Comparison of ENCODE assay signal across 10 cellular contexts in the genomic region with DNA sequence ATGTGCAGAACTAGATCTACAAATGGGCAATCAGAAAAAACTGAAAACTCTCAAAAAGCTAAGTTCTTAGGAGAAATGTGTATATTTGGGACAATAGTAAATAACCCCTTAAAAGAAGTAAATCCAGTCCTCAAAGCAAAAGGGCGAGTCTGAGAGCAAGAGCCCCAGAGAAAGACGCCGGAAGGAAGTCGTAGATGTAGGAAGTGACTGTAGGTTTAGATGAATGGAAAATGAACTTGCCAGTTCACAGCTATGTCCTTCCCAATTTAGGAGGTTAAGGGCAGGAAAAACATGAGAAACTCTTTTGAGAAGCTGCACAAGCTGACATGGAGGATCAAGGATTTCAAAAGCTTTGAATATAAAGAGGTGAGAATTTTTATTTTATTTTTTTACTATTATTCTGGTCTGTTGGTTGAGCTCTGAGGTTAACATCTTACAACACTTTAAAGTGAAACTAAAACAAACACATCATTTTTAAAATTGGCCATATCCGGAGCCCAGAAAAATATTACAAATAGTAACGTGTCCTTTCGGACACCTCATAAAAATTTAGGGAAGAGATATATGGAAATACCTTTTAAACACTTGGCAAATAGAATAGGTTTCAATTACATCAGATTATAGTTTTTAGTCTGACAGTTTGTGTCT.
DNase-seq lines count a peak whose midpoint lies in the region; ATAC-seq and TF ChIP-seq lines count a peak whose summit lies in the region.
"Had no signal": no experiment of that assay in that cellular context is flagged by ENCODE, and none has a peak within 500 bp of the region (broad histone marks: within the 10 kb centered on the region; RNA-seq: fewer than 3 reads in every experiment).

No MANE protein-coding gene starts in this region.

- CTCF ChIA-PET in T-cell (lab: Charles Lee): no interaction called here

- no peaks in the 10 kb centered on the region for H3K23me2 ChIP-seq in H9 (ENCODE audit: insufficient read length, low read depth, low read length, poor library complexity, severe bottlenecking)

- H4K5ac ChIP-seq in H9 (ENCODE audit: insufficient read length, low read depth, low read length): no peak overlapping the region

- no peaks in the 10 kb centered on the region for H3K79me2 ChIP-seq in H9 (ENCODE audit: insufficient read depth, low read length)

- H2BK120ac ChIP-seq in H9 (ENCODE audit: low read depth, low read length, poor library complexity, severe bottlenecking): no peak overlapping the region

- H3K79me1 ChIP-seq in H9 (ENCODE audit: insufficient read depth, low read depth, low read length, poor library complexity, severe bottlenecking): no peaks in the 10 kb centered on the region

- H4K8ac ChIP-seq in H9 (replicated peaks; ENCODE audit: insufficient read length, low read depth, low read length): no peak overlapping the region

- no peak for TF ChIP-seq CTCF in H9 (conservative IDR thresholded peaks at IDR 0.05)
- TF ChIP-seq CTCF in body of pancreas (IDR thresholded peaks at IDR 0.05): no peak
- no peak for TF ChIP-seq CTCF in right atrium auricular region (IDR thresholded peaks at IDR 0.05)

- H3K27me3 Mint-ChIP-seq in T-cell: no peaks in the 10 kb centered on the region
- no peaks in the 10 kb centered on the region for H3K27me3 Mint-ChIP-seq in stimulated activated naive B cell treated with anti-CD40 and anti-IgM and Interleukin-4, amounts not matched to agents 10 μg/mL and 1 μg/mL and 100 μg/mL, for 72 hours
- peaks cover 3% of the 10 kb centered on the region; the same call in 1 of the 2 replicates for H3K27me3 Mint-ChIP-seq in H9 (ENCODE audit: low read depth)

- no peak overlapping the region for H4K91ac ChIP-seq in H9 (ENCODE audit: insufficient read length, low read depth, low read length)

- H3K9me3 Mint-ChIP-seq in T-cell (peaks cover 0 to 3% (median 3%) of the 10 kb centered on the region in 3 donors), H9 (peaks cover 26 to 54% of the 10 kb centered on the region in 2 experiments)
- peaks cover 0 to 2% of the 10 kb centered on the region in 2 donors for H3K9me3 Mint-ChIP-seq in stimulated activated naive B cell treated with anti-CD40 and anti-IgM and Interleukin-4, amounts not matched to agents 10 μg/mL and 1 μg/mL and 100 μg/mL, for 72 hours

- no peak overlapping the region for H2BK5ac ChIP-seq in H9 (ENCODE audit: insufficient read length, low read length)

- H3K4me1 ChIP-seq in H9 (ENCODE audit: insufficient read depth, low read length) (no peaks in the 10 kb centered on the region), body of pancreas (no peaks in the 10 kb centered on the region), right atrium auricular region (no peaks in the 10 kb centered on the region)

- no peak overlapping the region for H3T11ph ChIP-seq in H9 (ENCODE audit: low read length)

- no CpG with 5 or more reads among the region's 7 CpGs for WGBS in H9 (ENCODE audit: extremely low coverage, insufficient read length, low lambda C conversion rate)
- WGBS in body of pancreas, 2 donors: 54 to 75% methylated on average over 7 of the region's 7 CpGs

- peak; percentile 8 for DNase-seq in activated CD8-positive, alpha-beta memory T cell treated with anti-CD3 and anti-CD28 coated beads, Interleukin-2, amount 50 U/mL, for 1 hour (ENCODE audit: extremely low read depth)
- no peak for DNase-seq in activated CD8-positive, alpha-beta memory T cell treated with anti-CD3 and anti-CD28 coated beads for 24 hours
- peak in 7 of 34 experiments; percentile 0 to 6 (median 5) for DNase-seq in T-cell
- DNase-seq in stimulated activated naive B cell treated with anti-CD40 and anti-IgM and Interleukin-4, amounts not matched to agents 10 μg/mL and 1 μg/mL and 100 μg/mL, for 72 hours: no peak
- DNase-seq in H9: no peak
- DNase-seq in body of pancreas: no peak
- DNase-seq in right atrium auricular region (ENCODE audit: low spot score): no peak
- DNase-seq: C1 segment of cervical spinal cord, NCI-H146 had no signal

- intact Hi-C loops in body of pancreas (cut with DNase I): no loop called here

- H4K20me1 ChIP-seq in H9 (ENCODE audit: control insufficient read depth, insufficient read depth, insufficient read length): no peaks in the 10 kb centered on the region

- H3K4me3 ChIP-seq in body of pancreas (no peak overlapping the region), right atrium auricular region (no peak overlapping the region)

- peak; percentile 89 for ATAC-seq in HG02938 (IDR thresholded peaks at IDR 0.05; ENCODE audit: unreplicated experiment)
- peak in 2 of 4 experiments; percentile 64 to 69 for ATAC-seq in T-cell (replicated peaks in 1 of 4)
- peak; percentile 88 to 90 for ATAC-seq in stimulated activated naive B cell treated with anti-CD40 and anti-IgM and Interleukin-4, amounts not matched to agents 10 μg/mL and 1 μg/mL and 100 μg/mL, for 72 hours (replicated peaks)
- ATAC-seq in body of pancreas: no peak

- no peak overlapping the region for H2BK12ac ChIP-seq in H9 (ENCODE audit: insufficient read length, low read depth, low read length)

- no peak overlapping the region for H3K56ac ChIP-seq in H9 (ENCODE audit: insufficient read length, low read depth, low read length)

- H2AK5ac ChIP-seq in H9 (ENCODE audit: insufficient read length, low read length): no peak overlapping the region

- H3K36me3 Mint-ChIP-seq in T-cell (no peaks in the 10 kb centered on the region), H9 (ENCODE audit: insufficient read depth in 1 of 3, low read depth in 3 of 3) (peaks cover 0 to 14% (median 1%) of the 10 kb centered on the region in 3 experiments; a peak in 4 of 7 replicates)
- H3K36me3 Mint-ChIP-seq in stimulated activated naive B cell treated with anti-CD40 and anti-IgM and Interleukin-4, amounts not matched to agents 10 μg/mL and 1 μg/mL and 100 μg/mL, for 72 hours: peaks cover 0 to 2% of the 10 kb centered on the region in 2 donors

- no peak overlapping the region for H3K4me2 ChIP-seq in H9 (ENCODE audit: insufficient read depth, insufficient read length, low read length)

- POLR2A ChIA-PET in T-cell (lab: Charles Lee): no interaction called here

- H3K14ac ChIP-seq in H9 (ENCODE audit: insufficient read depth, low read length): no peak overlapping the region

- H3K23ac ChIP-seq in H9 (ENCODE audit: insufficient read length, low read depth, low read length): no peak overlapping the region

- peak overlapping the region; percentile 41 to 87 for H3K27ac Mint-ChIP-seq in T-cell
- peak overlapping the region; percentile 94 for H3K27ac Mint-ChIP-seq in stimulated activated naive B cell treated with anti-CD40 and anti-IgM and Interleukin-4, amounts not matched to agents 10 μg/mL and 1 μg/mL and 100 μg/mL, for 72 hours
- H3K27ac Mint-ChIP-seq in H9: no peak overlapping the region

- no peak overlapping the region for H3K18ac ChIP-seq in H9 (ENCODE audit: insufficient read length, low read depth, low read length)

- TF ChIP-seq POLR2A in body of pancreas (IDR thresholded peaks at IDR 0.05): no peak

- no peak overlapping the region for H2BK20ac ChIP-seq in H9 (ENCODE audit: low read depth, low read length, poor library complexity, severe bottlenecking)

- no peak overlapping the region for H2BK15ac ChIP-seq in H9 (ENCODE audit: low read depth, low read length)

- H2AFZ ChIP-seq in H9 (ENCODE audit: low read length): no peak overlapping the region

- no peak overlapping the region for H3K9ac ChIP-seq in H9 (ENCODE audit: extremely low read depth, insufficient read length, low read length)

- H3K27me3 ChIP-seq in H9 (ENCODE audit: insufficient read depth, low read length): peaks cover 3% of the 10 kb centered on the region; the same call in 1 of the 2 replicates
- no peaks in the 10 kb centered on the region for H3K27me3 ChIP-seq in body of pancreas
- H3K27me3 ChIP-seq in right atrium auricular region: no peaks in the 10 kb centered on the region

- H3K9me3 ChIP-seq in H9 (ENCODE audit: control insufficient read depth, low read depth, low read length) (no peaks in the 10 kb centered on the region), body of pancreas (no peaks in the 10 kb centered on the region), right atrium auricular region (no peaks in the 10 kb centered on the region)

- no peak overlapping the region for H3K27ac ChIP-seq in H9 (ENCODE audit: insufficient read length, low read depth, low read length)
- no peak overlapping the region for H3K27ac ChIP-seq in body of pancreas
- H3K27ac ChIP-seq in right atrium auricular region: no peak overlapping the region

- no peaks in the 10 kb centered on the region for H3K36me3 ChIP-seq in body of pancreas (replicated peaks in 1 of 2; ENCODE audit: insufficient read depth in 1 of 2, low read depth in 2 of 2)
- H3K36me3 ChIP-seq in right atrium auricular region: no peaks in the 10 kb centered on the region

- H3K4me3 Mint-ChIP-seq in T-cell (peak overlapping the region; percentile 77 to 88 (median 85)), H9 (no peak overlapping the region)
- H3K4me3 Mint-ChIP-seq in stimulated activated naive B cell treated with anti-CD40 and anti-IgM and Interleukin-4, amounts not matched to agents 10 μg/mL and 1 μg/mL and 100 μg/mL, for 72 hours: peak overlapping the region; percentile 87 to 89

- no peak overlapping the region for H3K4ac ChIP-seq in H9 (ENCODE audit: low read depth, low read length)

- H3K4me1 Mint-ChIP-seq in T-cell: peaks cover 0 to 14% (median 14%) of the 10 kb centered on the region in 3 donors
- peaks cover 13 to 19% of the 10 kb centered on the region in 2 donors for H3K4me1 Mint-ChIP-seq in stimulated activated naive B cell treated with anti-CD40 and anti-IgM and Interleukin-4, amounts not matched to agents 10 μg/mL and 1 μg/mL and 100 μg/mL, for 72 hours
- H3K4me1 Mint-ChIP-seq in H9: peaks cover 0 to 5% of the 10 kb centered on the region in 2 experiments; a peak in 2 of 4 replicates

Comparison
In these comparisons a context has a peak if more than half of its experiments do, and no peak if none do; other contexts are left out.
1. H3K27ac Mint-ChIP-seq: peak in T-cell (2 of 2) and stimulated activated naive B cell treated with anti-CD40 and anti-IgM and Interleukin-4, amounts not matched to agents 10 μg/mL and 1 μg/mL and 100 μg/mL, for 72 hours (single experiment); none in H9 (0 of 3).
2. H3K4me3 Mint-ChIP-seq: peak in T-cell (3 of 3) and stimulated activated naive B cell treated with anti-CD40 and anti-IgM and Interleukin-4, amounts not matched to agents 10 μg/mL and 1 μg/mL and 100 μg/mL, for 72 hours (2 of 2); none in H9 (0 of 2).